11 cellular contexts compared by ENCODE assay signal in the genomic region with DNA sequence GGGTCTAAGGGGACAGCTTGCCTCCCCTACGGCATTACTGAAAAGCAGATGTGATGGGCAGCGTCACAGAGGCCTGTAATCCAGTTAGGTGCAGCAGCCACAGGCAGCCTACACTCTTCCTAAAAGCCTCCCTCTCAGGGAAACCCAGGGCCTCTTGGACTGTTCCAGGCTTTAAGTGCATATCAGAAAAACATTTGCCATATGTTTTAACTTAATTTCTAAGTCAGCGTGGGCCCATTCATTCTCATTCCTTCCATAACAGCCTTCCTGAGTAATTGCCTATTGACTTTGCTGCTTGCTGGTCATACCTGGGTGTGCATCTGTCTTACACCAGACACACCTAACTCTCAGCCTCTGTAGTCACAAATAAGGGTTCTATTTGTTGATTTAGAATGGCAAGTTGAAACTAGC.
DNase-seq lines count a peak whose midpoint lies in the region; ATAC-seq and TF ChIP-seq lines count a peak whose summit lies in the region.
"Had no signal": no experiment of that assay in that cellular context is flagged by ENCODE, and none has a peak within 500 bp of the region (broad histone marks: within the 10 kb centered on the region; RNA-seq: fewer than 3 reads in every experiment).

No MANE protein-coding gene starts in this region.

- peaks cover 14% of the 10 kb centered on the region for H3K4me1 ChIP-seq in fibroblast of lung (ENCODE audit: control insufficient read depth, extremely low read depth, insufficient read depth, low read length)
- H3K4me1 ChIP-seq in ovary (ENCODE audit: insufficient read depth): peaks cover 14% of the 10 kb centered on the region

- H3K27me3 ChIP-seq in AG04450 (ENCODE audit: control insufficient read depth, insufficient read depth, low read length) (no peaks in the 10 kb centered on the region), fibroblast of lung (ENCODE audit: control insufficient read depth, insufficient read depth, low read length) (no peaks in the 10 kb centered on the region), ovary (no peaks in the 10 kb centered on the region)

- ATAC-seq in HG03469 (IDR thresholded peaks at IDR 0.05; ENCODE audit: unreplicated experiment) (no peak), GM21786 (IDR thresholded peaks at IDR 0.05; ENCODE audit: unreplicated experiment) (no peak)

- CTCF ChIA-PET in AG04450 (lab: Charles Lee): no interaction called here

- peak overlapping the region; percentile 5 for H3K4me2 ChIP-seq in fibroblast of lung (ENCODE audit: extremely low read depth, insufficient read depth, low read length)

- H2AFZ ChIP-seq in fibroblast of lung (ENCODE audit: low read length): no peak overlapping the region

- H3K4me3 ChIP-seq in AG04450 (ENCODE audit: low read depth, low read length): no peak overlapping the region
- no peak overlapping the region for H3K4me3 ChIP-seq in fibroblast of lung (replicated peaks in 1 of 4; ENCODE audit: control extremely low read depth in 1 of 4, insufficient read depth in 1 of 4, low read depth in 3 of 4, low read length in 4 of 4)
- H3K4me3 ChIP-seq in ovary: no peak overlapping the region

- WGBS in ovary, 3 donors: 55 to 74% (median 58%) methylated on average over 3 of the region's 3 CpGs

- intact Hi-C loops in ovary (cut with DNase I): loop anchor here in 1 of 4 donors (10.0 kb wide), 1 partner anchor 93 kb away; no protein-coding TSS in a partner anchor

- POLR2A ChIA-PET in AG04450 (lab: Yijun Ruan, JAX): interaction anchor here (0.7 to 2.5 kb wide), 3 partner anchors 18 to 199 kb away, joined by 4 to 8 read pairs (median 4); no protein-coding TSS in a partner anchor

- no peaks in the 10 kb centered on the region; the same call in 1 of the 2 replicates for H3K9me3 ChIP-seq in AG04450 (ENCODE audit: control insufficient read depth, insufficient read depth, low read length)
- H3K9me3 ChIP-seq in fibroblast of lung (ENCODE audit: control insufficient read depth, insufficient read depth, low read depth, low read length): no peaks in the 10 kb centered on the region
- no peaks in the 10 kb centered on the region for H3K9me3 ChIP-seq in ovary

- H4K20me1 ChIP-seq in fibroblast of lung (ENCODE audit: control insufficient read depth, extremely low read depth, insufficient read depth, low read length): no peaks in the 10 kb centered on the region

- no peak for TF ChIP-seq EP300 in ovary (IDR thresholded peaks at IDR 0.05)

- no peak for TF ChIP-seq POLR2A in ovary (IDR thresholded peaks at IDR 0.05)

- no peaks in the 10 kb centered on the region for H3K36me3 ChIP-seq in fibroblast of lung (ENCODE audit: control insufficient read depth, insufficient read depth, low read length)
- H3K36me3 ChIP-seq in ovary: no peaks in the 10 kb centered on the region

- H3K9ac ChIP-seq in fibroblast of lung (ENCODE audit: insufficient read depth, low read length): no peak overlapping the region

- H3K27ac ChIP-seq in AG04450 (ENCODE audit: low read depth, low read length): peak overlapping the region; percentile 65
- H3K27ac ChIP-seq in fibroblast of lung (ENCODE audit: insufficient read depth, low read length): peak overlapping the region; percentile 63
- peak overlapping the region; percentile 65 to 80 for H3K27ac ChIP-seq in ovary

- peak; percentile 52 for DNase-seq in AG04450 (ENCODE audit: low read depth, low spot score)
- peak; percentile 38 for DNase-seq in RPMI7951 (ENCODE audit: low read depth)
- peak; percentile 49 to 81 for DNase-seq in fibroblast of lung (ENCODE audit: low read depth in 2 of 2)
- DNase-seq in ovary: no peak
- DNase-seq in NOMO-1 (lab: John Stamatoyannopoulos, UW; ENCODE audit: unreplicated experiment in 2 of 2): no peak
- no peak for DNase-seq in NCI-H1092 (lab: John Stamatoyannopoulos, UW)
- DNase-seq: central memory CD4-positive, alpha-beta T cell; NCI-H2081; stimulated activated CD4-positive, alpha-beta T cell treated with anti-CD3 and anti-CD28 coated beads, Interleukin-12 subunit alpha, Interleukin-12 subunit beta, amount 100 ng/mL, for 4 hours had no signal

- no peaks in the 10 kb centered on the region for H3K79me2 ChIP-seq in fibroblast of lung (ENCODE audit: control insufficient read depth, insufficient read depth, low read length)

- TF ChIP-seq CTCF in AG04450 (IDR thresholded peaks at IDR 0.05; ENCODE audit: low read depth, low read length): no peak
- TF ChIP-seq CTCF in fibroblast of lung (conservative IDR thresholded peaks at IDR 0.05 in 1 of 2, IDR thresholded peaks at IDR 0.05 in 1 of 2; ENCODE audit: low read depth in 1 of 2, low read length in 2 of 2): no peak
- no peak for TF ChIP-seq CTCF in ovary (IDR thresholded peaks at IDR 0.05)

Comparison
In these comparisons a context has a peak if more than half of its experiments do, and no peak if none do; other contexts are left out.
1. DNase-seq: peak in AG04450 (single experiment), RPMI7951 (single experiment) and fibroblast of lung (2 of 2); none in ovary (0 of 5), NOMO-1 (0 of 2) and NCI-H1092 (single experiment).
2. Peak in every context shown above with its lines, with median percentiles within 50 percentile points of each other: H3K27ac ChIP-seq.